ENCODE assay signal across 24 cellular contexts in genomic region chr11:107707128-107707760, GRCh38. TPM values are rescaled to one million over a fixed set of nuclear protein-coding genes. Genes with fewer than 3 reads are reported as not detected.
DNase-seq lines count a peak whose midpoint lies in the region; ATAC-seq and TF ChIP-seq lines count a peak whose summit lies in the region.
"Had no signal": no experiment of that assay in that cellular context is flagged by ENCODE, and none has a peak within 500 bp of the region (broad histone marks: within the 10 kb centered on the region; RNA-seq: fewer than 3 reads in every experiment).

No MANE protein-coding gene starts in this region.

- H3K4me1 ChIP-seq in H9 (ENCODE audit: insufficient read depth, low read length) (peaks cover 10% of the 10 kb centered on the region; the same call in 1 of the 2 replicates), gastrocnemius medialis (peaks cover 44 to 62% of the 10 kb centered on the region in 2 donors)
- H3K4me1 ChIP-seq: BLaER1 treated with 17β-estradiol and CSF1 and Interleukin-3, amounts not matched to agents 10 nM and 100 nM had no signal

- H2BK20ac ChIP-seq in H9 (ENCODE audit: low read depth, low read length, poor library complexity, severe bottlenecking): no peak overlapping the region

- no peak for TF ChIP-seq CTCF in H9 (conservative IDR thresholded peaks at IDR 0.05)
- TF ChIP-seq CTCF in WTC11 (IDR thresholded peaks at IDR 0.05): no peak
- TF ChIP-seq CTCF in gastrocnemius medialis (IDR thresholded peaks at IDR 0.05 in 4 of 5, conservative IDR thresholded peaks at IDR 0.05 in 1 of 5): no peak

- H3K9ac ChIP-seq in H9 (ENCODE audit: extremely low read depth, insufficient read length, low read length): no peak overlapping the region
- H3K9ac ChIP-seq: BLaER1 treated with 17β-estradiol and CSF1 and Interleukin-3, amounts not matched to agents 10 nM and 100 nM had no signal

- TF ChIP-seq POLR2A in gastrocnemius medialis (IDR thresholded peaks at IDR 0.05): peak in 1 of 2 donors; percentile 59

- H3K36me3 ChIP-seq in gastrocnemius medialis: no peaks in the 10 kb centered on the region
- H3K36me3 ChIP-seq: BLaER1 treated with 17β-estradiol and CSF1 and Interleukin-3, amounts not matched to agents 10 nM and 100 nM; MG63 had no signal

- H3K4me3 Mint-ChIP-seq in H9 (no peak overlapping the region), WTC11 (peak overlapping the region; percentile 10; the same call in 1 of the 2 replicates)
- H3K4me3 Mint-ChIP-seq: CD8-positive, alpha-beta T cell; HFFc6 had no signal

- H3K4me1 Mint-ChIP-seq in H9: peaks cover 21 to 23% of the 10 kb centered on the region in 2 experiments
- H3K4me1 Mint-ChIP-seq in WTC11: peaks cover 18% of the 10 kb centered on the region

- no peak overlapping the region for H4K5ac ChIP-seq in H9 (ENCODE audit: insufficient read length, low read depth, low read length)

- no peak overlapping the region for H4K8ac ChIP-seq in H9 (replicated peaks; ENCODE audit: insufficient read length, low read depth, low read length)

- no peak overlapping the region for H3K14ac ChIP-seq in H9 (ENCODE audit: insufficient read depth, low read length)

- H2BK12ac ChIP-seq in H9 (ENCODE audit: insufficient read length, low read depth, low read length): no peak overlapping the region

- H3K56ac ChIP-seq in H9 (ENCODE audit: insufficient read length, low read depth, low read length): no peak overlapping the region

- no peaks in the 10 kb centered on the region for H3K79me2 ChIP-seq in H9 (ENCODE audit: insufficient read depth, low read length)

- H3K27ac Mint-ChIP-seq in H9: peak overlapping the region in 2 of 3 experiments; percentile 42 to 87; a peak in 4 of 7 replicates
- H3K27ac Mint-ChIP-seq in WTC11: no peak overlapping the region
- H3K27ac Mint-ChIP-seq: CD8-positive, alpha-beta T cell; HFFc6 had no signal

- CTCF ChIA-PET in WTC11 (lab: Charles Lee): no interaction called here

- H3K9me3 ChIP-seq in H9 (ENCODE audit: control insufficient read depth, low read depth, low read length) (no peaks in the 10 kb centered on the region), gastrocnemius medialis (no peaks in the 10 kb centered on the region)
- H3K9me3 ChIP-seq: A549; BLaER1 treated with 17β-estradiol and CSF1 and Interleukin-3, amounts not matched to agents 10 nM and 100 nM; MG63 had no signal

- H2BK5ac ChIP-seq in H9 (ENCODE audit: insufficient read length, low read length): no peak overlapping the region

- no peak overlapping the region for H3K4ac ChIP-seq in H9 (ENCODE audit: low read depth, low read length)

- H3T11ph ChIP-seq in H9 (ENCODE audit: low read length): no peak overlapping the region

- peak overlapping the region in 2 of 4 donors; percentile 26 to 36 for H3K4me3 ChIP-seq in gastrocnemius medialis
- H3K4me3 ChIP-seq: A549; BLaER1 treated with 17β-estradiol and CSF1 and Interleukin-3, amounts not matched to agents 10 nM and 100 nM; GM12878; MG63 had no signal

- H3K9me3 Mint-ChIP-seq in H9 (peaks cover 0 to 4% of the 10 kb centered on the region in 2 experiments; a peak in 2 of 5 replicates), WTC11 (no peaks in the 10 kb centered on the region)
- H3K9me3 Mint-ChIP-seq: CD8-positive, alpha-beta T cell; HFFc6 had no signal

- no peak overlapping the region for H3K4me2 ChIP-seq in H9 (ENCODE audit: insufficient read depth, insufficient read length, low read length)
- H3K4me2 ChIP-seq: A549; BLaER1 treated with 17β-estradiol and CSF1 and Interleukin-3, amounts not matched to agents 10 nM and 100 nM had no signal

- in situ Hi-C loops in gastrocnemius medialis (cut with MboI; ENCODE audit: low sequenced_read_pairs in 4 of 4): loop anchor here in 1 of 4 donors (10.0 kb wide), 1 partner anchor 418 kb away; the partner anchor contains the start of gene ACAT1

- H3K27ac ChIP-seq in H9 (ENCODE audit: insufficient read length, low read depth, low read length): no peak overlapping the region
- peak overlapping the region; percentile 83 to 93 (median 86) for H3K27ac ChIP-seq in gastrocnemius medialis
- H3K27ac ChIP-seq: A549; BLaER1 treated with 17β-estradiol and CSF1 and Interleukin-3, amounts not matched to agents 10 nM and 100 nM; RWPE1 had no signal

- H4K91ac ChIP-seq in H9 (ENCODE audit: insufficient read length, low read depth, low read length): no peak overlapping the region

- no peaks in the 10 kb centered on the region for H3K23me2 ChIP-seq in H9 (ENCODE audit: insufficient read length, low read depth, low read length, poor library complexity, severe bottlenecking)

- intact Hi-C loops in gastrocnemius medialis (cut with DNase I; ENCODE audit: low total_unique reads): loop anchor here (5.0 to 10.0 kb wide), 3 partner anchors 35 to 415 kb away; partner anchors contain the start of gene ACAT1

- ATAC-seq in WTC11 (no peak), gastrocnemius medialis (peak; percentile 42 to 66), GM19328 (IDR thresholded peaks at IDR 0.05; ENCODE audit: unreplicated experiment) (no peak)
- ATAC-seq: A549; CD8-positive, alpha-beta T cell; GM12878; PC-3 had no signal

- no peaks in the 10 kb centered on the region for H3K79me1 ChIP-seq in H9 (ENCODE audit: insufficient read depth, low read depth, low read length, poor library complexity, severe bottlenecking)

- H4K20me1 ChIP-seq in H9 (ENCODE audit: control insufficient read depth, insufficient read depth, insufficient read length): no peaks in the 10 kb centered on the region
- H4K20me1 ChIP-seq: BLaER1 treated with 17β-estradiol and CSF1 and Interleukin-3, amounts not matched to agents 10 nM and 100 nM had no signal

- POLR2A ChIA-PET in WTC11 (lab: Charles Lee): no interaction called here

- H3K27me3 ChIP-seq in H9 (ENCODE audit: insufficient read depth, low read length) (no peaks in the 10 kb centered on the region), gastrocnemius medialis (no peaks in the 10 kb centered on the region)
- H3K27me3 ChIP-seq: BLaER1 treated with 17β-estradiol and CSF1 and Interleukin-3, amounts not matched to agents 10 nM and 100 nM had no signal

- no CpG with 5 or more reads among the region's 6 CpGs for WGBS in H9 (ENCODE audit: extremely low coverage, insufficient read length, low lambda C conversion rate)

- H3K36me3 Mint-ChIP-seq in H9 (ENCODE audit: insufficient read depth in 1 of 3, low read depth in 3 of 3): no peaks in the 10 kb centered on the region; a peak in 2 of 7 replicates
- no peaks in the 10 kb centered on the region for H3K36me3 Mint-ChIP-seq in WTC11
- H3K36me3 Mint-ChIP-seq: CD8-positive, alpha-beta T cell had no signal

- no peak overlapping the region for H2BK120ac ChIP-seq in H9 (ENCODE audit: low read depth, low read length, poor library complexity, severe bottlenecking)

- no peak overlapping the region for H2AK5ac ChIP-seq in H9 (ENCODE audit: insufficient read length, low read length)

- peaks cover 11% of the 10 kb centered on the region for H3K27me3 Mint-ChIP-seq in H9 (ENCODE audit: low read depth)
- H3K27me3 Mint-ChIP-seq in WTC11 (ENCODE audit: low read depth): peaks cover 40% of the 10 kb centered on the region

- H3K18ac ChIP-seq in H9 (ENCODE audit: insufficient read length, low read depth, low read length): no peak overlapping the region

- H2AFZ ChIP-seq in H9 (ENCODE audit: low read length): no peak overlapping the region

- no peak overlapping the region for H2BK15ac ChIP-seq in H9 (ENCODE audit: low read depth, low read length)

- DNase-seq in H9: no peak
- DNase-seq in WTC11 (ENCODE audit: low spot score): no peak
- peak; percentile 89 for DNase-seq in kidney tubule cell (ENCODE audit: low spot score)
- DNase-seq in gastrocnemius medialis: peak in 1 of 2 donors; percentile 67
- no peak for DNase-seq in activated naive CD4-positive, alpha-beta T cell (lab: John Stamatoyannopoulos, UW)
- DNase-seq in mesenteric fat pad (ENCODE audit: low spot score): no peak
- DNase-seq: Calu3; CD8-positive, alpha-beta T cell; GF-D8; HFFc6; Kasumi-1; MG63; NCI-H1048; NCI-H1436; NCI-H1930; NCI-H226; NCI-H524 treated with DMSO at 0.1 percent for 48 hours; PC-3 had no signal

- H3K23ac ChIP-seq in H9 (ENCODE audit: insufficient read length, low read depth, low read length): no peak overlapping the region

TF ChIP-seq in WTC11, 78 proteins besides CTCF, POLR2A, EP300 and RAD21 (continues in another document):
- no peak for TF ChIP-seq MXD4 (CRISPR knock-in tag; IDR thresholded peaks at IDR 0.05; ENCODE audit: borderline replicate concordance)
- no peak for TF ChIP-seq ZNF232 (CRISPR knock-in tag; IDR thresholded peaks at IDR 0.05)
- no peak for TF ChIP-seq EMX1 (CRISPR knock-in tag; IDR thresholded peaks at IDR 0.05)
- TF ChIP-seq, protein P1, sequence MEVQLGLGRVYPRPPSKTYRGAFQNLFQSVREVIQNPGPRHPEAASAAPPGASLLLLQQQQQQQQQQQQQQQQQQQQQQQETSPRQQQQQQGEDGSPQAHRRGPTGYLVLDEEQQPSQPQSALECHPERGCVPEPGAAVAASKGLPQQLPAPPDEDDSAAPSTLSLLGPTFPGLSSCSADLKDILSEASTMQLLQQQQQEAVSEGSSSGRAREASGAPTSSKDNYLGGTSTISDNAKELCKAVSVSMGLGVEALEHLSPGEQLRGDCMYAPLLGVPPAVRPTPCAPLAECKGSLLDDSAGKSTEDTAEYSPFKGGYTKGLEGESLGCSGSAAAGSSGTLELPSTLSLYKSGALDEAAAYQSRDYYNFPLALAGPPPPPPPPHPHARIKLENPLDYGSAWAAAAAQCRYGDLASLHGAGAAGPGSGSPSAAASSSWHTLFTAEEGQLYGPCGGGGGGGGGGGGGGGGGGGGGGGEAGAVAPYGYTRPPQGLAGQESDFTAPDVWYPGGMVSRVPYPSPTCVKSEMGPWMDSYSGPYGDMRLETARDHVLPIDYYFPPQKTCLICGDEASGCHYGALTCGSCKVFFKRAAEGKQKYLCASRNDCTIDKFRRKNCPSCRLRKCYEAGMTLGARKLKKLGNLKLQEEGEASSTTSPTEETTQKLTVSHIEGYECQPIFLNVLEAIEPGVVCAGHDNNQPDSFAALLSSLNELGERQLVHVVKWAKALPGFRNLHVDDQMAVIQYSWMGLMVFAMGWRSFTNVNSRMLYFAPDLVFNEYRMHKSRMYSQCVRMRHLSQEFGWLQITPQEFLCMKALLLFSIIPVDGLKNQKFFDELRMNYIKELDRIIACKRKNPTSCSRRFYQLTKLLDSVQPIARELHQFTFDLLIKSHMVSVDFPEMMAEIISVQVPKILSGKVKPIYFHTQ (CRISPR knock-in tag; IDR thresholded peaks at IDR 0.05): no peak

RNA-seq across cellular contexts. Expression of gene SLN, which starts 4.6 kb away (rescaled TPM):
- total RNA-seq in H9 (2021): not detected in 2 replicates
- total RNA-seq in WTC11 (2021): not detected in 3 replicates
- total RNA-seq in gastrocnemius medialis: 1,000 to 10,000 TPM in 3 of 4 donors, 100 to 1,000 TPM in 1; 586 to 5,775 (median 2,747) TPM
- total RNA-seq in mesenteric fat pad: not detected
- total RNA-seq: Calu3; CD8-positive, alpha-beta T cell; GM12878; HFFc6; HT-29 had no signal

Comparison
In these comparisons a context has a peak if more than half of its experiments do, and no peak if none do; other contexts are left out.
1. ATAC-seq: peak in gastrocnemius medialis (2 of 2); none in WTC11 (single experiment) and GM19328 (single experiment).
2. RNA of gene SLN, which starts 4.6 kb away (total RNA-seq): 586 to 5,775 TPM in gastrocnemius medialis; not detected in mesenteric fat pad (single experiment), not detected in H9 and not detected in WTC11; every median in the first group is over 100 times any median in the second.